In genomic region chr2:161994766-161995165, GRCh38 we compare ENCODE assay signal across 18 cellular contexts.
DNase-seq lines count a peak whose midpoint lies in the region; ATAC-seq and TF ChIP-seq lines count a peak whose summit lies in the region.
"Had no signal": no experiment of that assay in that cellular context is flagged by ENCODE, and none has a peak within 500 bp of the region (broad histone marks: within the 10 kb centered on the region; RNA-seq: fewer than 3 reads in every experiment).

No MANE protein-coding gene starts in this region.

- peak overlapping the region; percentile 84 to 97 (median 84) for H3K27ac Mint-ChIP-seq in CD4-positive, CD25-positive, alpha-beta regulatory T cell
- peak overlapping the region; percentile 93 to 97 (median 95) for H3K27ac Mint-ChIP-seq in CD4-positive, alpha-beta memory T cell
- peak overlapping the region in 4 of 5 experiments; percentile 58 to 99 (median 76) for H3K27ac Mint-ChIP-seq in brain
- H3K27ac Mint-ChIP-seq: endodermal cell, naive B cell had no signal

- H3K27me3 ChIP-seq in CD4-positive, CD25-positive, alpha-beta regulatory T cell (ENCODE audit: control insufficient read depth, insufficient read depth, low read length), result no peaks in the 10 kb centered on the region
- H3K27me3 ChIP-seq in CD4-positive, alpha-beta memory T cell (ENCODE audit: insufficient read depth, low read length), result no peaks in the 10 kb centered on the region
- H3K27me3 ChIP-seq in upper lobe of right lung, result no peaks in the 10 kb centered on the region
- H3K27me3 ChIP-seq: BLaER1 had no signal

- CTCF ChIA-PET in CD4-positive, alpha-beta memory T cell (lab: Charles Lee; ENCODE audit: partially characterized antibody), result interaction anchor here (1.5 to 6.2 kb wide), 4 partner anchors 9 to 131 kb away, joined by 5 to 40 read pairs (median 10); no protein-coding TSS in a partner anchor

- no peaks in the 10 kb centered on the region for H3K9me3 ChIP-seq in CD4-positive, CD25-positive, alpha-beta regulatory T cell (ENCODE audit: control insufficient read depth in 2 of 2, low read length in 2 of 2)
- H3K9me3 ChIP-seq in CD4-positive, alpha-beta memory T cell (ENCODE audit: control insufficient read depth in 1 of 2, low read length in 2 of 2), result no peaks in the 10 kb centered on the region
- H3K9me3 ChIP-seq in upper lobe of right lung, result no peaks in the 10 kb centered on the region
- H3K9me3 ChIP-seq: BLaER1, psoas muscle had no signal

- no peak for ATAC-seq in CD4-positive, CD25-positive, alpha-beta regulatory T cell (ENCODE audit: low read depth in 2 of 2)
- ATAC-seq in SK-N-SH treated with all-trans-retinoic acid at 6 μM for 48 hours (peak; percentile 26), upper lobe of right lung (no peak), HG02763 (IDR thresholded peaks at IDR 0.05; ENCODE audit: unreplicated experiment) (no peak)
- ATAC-seq: psoas muscle had no signal

- H3K36me3 Mint-ChIP-seq in CD4-positive, CD25-positive, alpha-beta regulatory T cell, result peaks cover 20% of the 10 kb centered on the region
- H3K36me3 Mint-ChIP-seq in CD4-positive, alpha-beta memory T cell, result peaks cover 30 to 41% of the 10 kb centered on the region in 2 donors
- H3K36me3 Mint-ChIP-seq in brain, result no peaks in the 10 kb centered on the region
- H3K36me3 Mint-ChIP-seq: naive B cell had no signal

- H3K4me1 ChIP-seq in CD4-positive, CD25-positive, alpha-beta regulatory T cell (ENCODE audit: control insufficient read depth, insufficient read depth, low read length, poor library complexity, severe bottlenecking), result peaks cover 46% of the 10 kb centered on the region
- peaks cover 60% of the 10 kb centered on the region for H3K4me1 ChIP-seq in CD4-positive, alpha-beta memory T cell (ENCODE audit: insufficient read depth, low read length)
- H3K4me1 ChIP-seq in upper lobe of right lung, result no peaks in the 10 kb centered on the region
- H3K4me1 ChIP-seq: psoas muscle had no signal

- H3K4me1 Mint-ChIP-seq in CD4-positive, CD25-positive, alpha-beta regulatory T cell, result peaks cover 25 to 70% (median 45%) of the 10 kb centered on the region in 4 donors
- peaks cover 41 to 81% (median 61%) of the 10 kb centered on the region in 4 donors for H3K4me1 Mint-ChIP-seq in CD4-positive, alpha-beta memory T cell
- H3K4me1 Mint-ChIP-seq in brain, result peaks cover 60% of the 10 kb centered on the region

- H3K27me3 Mint-ChIP-seq in CD4-positive, CD25-positive, alpha-beta regulatory T cell, result no peaks in the 10 kb centered on the region
- H3K27me3 Mint-ChIP-seq in CD4-positive, alpha-beta memory T cell, result no peaks in the 10 kb centered on the region
- H3K27me3 Mint-ChIP-seq in brain, result no peaks in the 10 kb centered on the region

- peaks cover 2% of the 10 kb centered on the region for H3K36me3 ChIP-seq in CD4-positive, CD25-positive, alpha-beta regulatory T cell (ENCODE audit: control insufficient read depth, insufficient read depth, low read length)
- H3K36me3 ChIP-seq in CD4-positive, alpha-beta memory T cell (ENCODE audit: insufficient read depth, low read length), result no peaks in the 10 kb centered on the region
- no peaks in the 10 kb centered on the region for H3K36me3 ChIP-seq in upper lobe of right lung
- H3K36me3 ChIP-seq: BLaER1 had no signal

- H3K9me3 Mint-ChIP-seq in CD4-positive, CD25-positive, alpha-beta regulatory T cell, result no peaks in the 10 kb centered on the region
- H3K9me3 Mint-ChIP-seq in CD4-positive, alpha-beta memory T cell, result no peaks in the 10 kb centered on the region
- H3K9me3 Mint-ChIP-seq in brain, result no peaks in the 10 kb centered on the region
- H3K9me3 Mint-ChIP-seq: endodermal cell, naive B cell had no signal

- intact Hi-C loops in CD4-positive, alpha-beta memory T cell (cut with micrococcal nuclease), result loop anchor here (1.0 to 10.0 kb wide), 3 partner anchors 17 to 320 kb away; partner anchors contain the start of gene IFIH1
- intact Hi-C loops in upper lobe of right lung (cut with DNase I), result no loop called here

- TF ChIP-seq CTCF in brain (conservative IDR thresholded peaks at IDR 0.05) (no peak), upper lobe of right lung (IDR thresholded peaks at IDR 0.05) (no peak)

- peak overlapping the region; percentile 80 for H3K4me3 ChIP-seq in CD4-positive, CD25-positive, alpha-beta regulatory T cell (ENCODE audit: low read depth, low read length)
- H3K4me3 ChIP-seq in CD4-positive, alpha-beta memory T cell (ENCODE audit: low read length in 2 of 2), result peak overlapping the region; percentile 10 to 32
- H3K4me3 ChIP-seq in upper lobe of right lung, result no peak overlapping the region
- H3K4me3 ChIP-seq: BLaER1, psoas muscle had no signal

- POLR2A ChIA-PET in CD4-positive, alpha-beta memory T cell (lab: Charles Lee; ENCODE audit: partially characterized antibody), result interaction anchor here (2.0 to 5.3 kb wide), 2 partner anchors 17 to 80 kb away, joined by 6 to 33 read pairs; partner anchors contain the start of gene DPP4

- H3K4me3 Mint-ChIP-seq in CD4-positive, CD25-positive, alpha-beta regulatory T cell, result peak overlapping the region; percentile 80 to 88 (median 83)
- H3K4me3 Mint-ChIP-seq in CD4-positive, alpha-beta memory T cell, result peak overlapping the region; percentile 77 to 94 (median 86)
- H3K4me3 Mint-ChIP-seq in brain, result peak overlapping the region in 2 of 5 experiments; percentile 69 to 74
- H3K4me3 Mint-ChIP-seq: endodermal cell, naive B cell had no signal

- H3K27ac ChIP-seq in CD4-positive, CD25-positive, alpha-beta regulatory T cell (ENCODE audit: insufficient read depth, low read length, poor library complexity, severe bottlenecking), result peak overlapping the region; percentile 58
- H3K27ac ChIP-seq in CD4-positive, alpha-beta memory T cell (ENCODE audit: low read depth, low read length), result peak overlapping the region; percentile 65
- H3K27ac ChIP-seq in upper lobe of right lung, result no peak overlapping the region
- H3K27ac ChIP-seq: BLaER1, psoas muscle had no signal

- DNase-seq in CD4-positive, CD25-positive, alpha-beta regulatory T cell, result peak in 1 of 3 donors; percentile 22
- DNase-seq in CD4-positive, alpha-beta memory T cell, result no peak
- DNase-seq in NCI-H128 (lab: John Stamatoyannopoulos, UW; ENCODE audit: unreplicated experiment) (no peak), upper lobe of right lung (no peak)
- DNase-seq: amygdala, DMS79 treated with DMSO at 0.1 percent for 48 hours, endodermal cell, islet precursor cell, naive B cell, NCI-H1092, psoas muscle, RPMI8226, SW 1271, trophoblast cell had no signal

TF ChIP-seq in SK-N-SH treated with all-trans-retinoic acid at 6 μM for 48 hours, 23 proteins besides CTCF, POLR2A, EP300 and RAD21:
- TF ChIP-seq TOX (CRISPR knock-in tag; IDR thresholded peaks at IDR 0.05; ENCODE audit: borderline replicate concordance), result no peak
- TF ChIP-seq ZNF8 (CRISPR knock-in tag; IDR thresholded peaks at IDR 0.05), result no peak
- no peak for TF ChIP-seq CSDC2 (CRISPR knock-in tag; IDR thresholded peaks at IDR 0.05)
